In genomic region chr3:122955916-122956684, GRCh38 we compare ENCODE assay signal across 1 cellular context.
TF ChIP-seq lines count a peak whose summit lies in the region.

No MANE protein-coding gene starts in this region.

TF ChIP-seq in GM12878, 131 proteins besides CTCF, POLR2A, EP300 and RAD21 (continued from another document):
- TF ChIP-seq ZBTB40 (IDR thresholded peaks at IDR 0.05; ENCODE audit: borderline replicate concordance), result no peak
- no peak for TF ChIP-seq NR2F1 (conservative IDR thresholded peaks at IDR 0.05)
- TF ChIP-seq TARDBP (IDR thresholded peaks at IDR 0.05; ENCODE audit: borderline replicate concordance), result no peak
- no peak for TF ChIP-seq RFX5 (IDR thresholded peaks at IDR 0.05; ENCODE audit: low read depth, low read length)
- no peak for TF ChIP-seq HDAC6 (IDR thresholded peaks at IDR 0.05; ENCODE audit: unreplicated experiment)
